ENCODE assay signal across 16 cellular contexts in the genomic region with DNA sequence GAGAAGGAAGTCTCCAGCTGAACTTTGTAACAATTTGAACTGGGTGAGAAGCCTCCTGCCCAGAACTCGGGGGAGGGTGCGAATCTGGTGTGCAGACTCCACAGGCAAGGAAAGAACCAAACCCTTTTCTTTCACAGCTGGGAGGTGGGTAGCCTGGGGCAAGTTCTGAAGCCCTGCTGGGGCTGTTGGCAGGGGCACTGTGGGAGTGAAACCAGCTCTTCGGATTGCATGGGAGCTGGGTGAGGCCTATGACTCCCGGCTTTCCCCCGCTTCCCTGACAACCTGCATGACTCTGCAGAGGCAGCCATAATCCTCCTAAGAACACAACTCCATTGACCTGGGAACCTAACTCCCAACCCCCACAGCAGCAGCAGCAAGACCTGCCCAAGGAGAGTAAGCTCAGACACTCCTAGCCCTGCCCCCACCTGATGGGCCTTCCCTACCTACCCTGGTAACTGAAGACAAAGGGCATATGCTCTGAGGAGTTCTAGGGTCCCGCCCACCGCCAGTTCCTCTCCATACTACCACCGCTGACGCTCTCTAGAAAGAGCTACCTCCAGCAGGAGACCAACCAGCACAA. TPM values are rescaled to one million over a fixed set of nuclear protein-coding genes. Genes with fewer than 3 reads are reported as not detected.
DNase-seq lines count a peak whose midpoint lies in the region; ATAC-seq, FAIRE-seq and TF ChIP-seq lines count a peak whose summit lies in the region.
"Had no signal": no experiment of that assay in that cellular context is flagged by ENCODE, and none has a peak within 500 bp of the region (broad histone marks: within the 10 kb centered on the region; RNA-seq: fewer than 3 reads in every experiment).

No MANE protein-coding gene starts in this region.

- no peak overlapping the region for H3K23ac ChIP-seq in H1 (ENCODE audit: insufficient read length)

- H4K8ac ChIP-seq in H1 (ENCODE audit: extremely low read depth, insufficient read depth, low read length) = peak overlapping the region; percentile 28

- POLR2A ChIA-PET in H1 (lab: Charles Lee; ENCODE audit: partially characterized antibody) = interaction anchor here (1.1 to 1.4 kb wide), 2 partner anchors 44 to 71 kb away, joined by 3 to 5 read pairs; a partner anchor contains a TSS

- H3K4me3 ChIP-seq in H1 (ENCODE audit: extremely low read depth in 1 of 4, insufficient read depth in 2 of 4, low read depth in 3 of 4, low read length in 4 of 4) = no peak overlapping the region

- H3K79me2 ChIP-seq in H1 (ENCODE audit: control insufficient read depth in 1 of 2, insufficient read depth in 2 of 2, low read length in 2 of 2) = no peaks in the 10 kb centered on the region

- no peaks in the 10 kb centered on the region for H3K36me3 ChIP-seq in H1 (ENCODE audit: control insufficient read depth in 2 of 4, insufficient read depth in 4 of 4, low read length in 3 of 4)
- H3K36me3 ChIP-seq: BE2C had no signal

- CTCF ChIA-PET in H1 (lab: Charles Lee; ENCODE audit: partially characterized antibody) = interaction anchor here (0.9 to 3.2 kb wide), 23 partner anchors 9 to 499 kb away, joined by 3 to 49 read pairs (median 4); no protein-coding TSS in a partner anchor

- peaks cover 8 to 9% of the 10 kb centered on the region in 2 experiments for H3K9me3 ChIP-seq in H1 (ENCODE audit: insufficient read depth in 2 of 2, low read depth in 1 of 2, low read length in 1 of 2)
- H3K9me3 ChIP-seq: BE2C had no signal

- no peaks in the 10 kb centered on the region for H3K27me3 ChIP-seq in H1 (replicated peaks in 1 of 4; ENCODE audit: control insufficient read depth in 3 of 4, extremely low read depth in 1 of 4, insufficient read depth in 3 of 4, low read length in 3 of 4)
- H3K27me3 ChIP-seq: BE2C had no signal

- H2BK20ac ChIP-seq in H1 (ENCODE audit: low read length) = no peak overlapping the region

- peaks cover 0 to 3% (median under 1%) of the 10 kb centered on the region in 4 experiments; a peak in 2 of 7 replicates for H3K4me1 ChIP-seq in H1 (replicated peaks in 1 of 4; ENCODE audit: control insufficient read depth in 3 of 4, insufficient read depth in 4 of 4, low read length in 3 of 4)
- H3K4me1 ChIP-seq: BE2C had no signal

- H3K23me2 ChIP-seq in H1 (ENCODE audit: low read depth, low read length) = no peaks in the 10 kb centered on the region

- H3K18ac ChIP-seq in H1 (ENCODE audit: extremely low read depth, low read length) = no peak overlapping the region; the same call in none of the 2 replicates

- no peak overlapping the region; the same call in 1 of the 2 replicates for H2AFZ ChIP-seq in H1 (ENCODE audit: low read length)

- no peak overlapping the region for H2BK120ac ChIP-seq in H1 (replicated peaks; ENCODE audit: low read depth, low read length)

- no peak overlapping the region for H3K9ac ChIP-seq in H1 (replicated peaks in 1 of 4; ENCODE audit: extremely low read depth in 1 of 4, low read depth in 3 of 4, low read length in 3 of 4)
- H3K9ac ChIP-seq: KMS-11 had no signal

- TF ChIP-seq EP300 in H1 (IDR thresholded peaks at IDR 0.05; ENCODE audit: borderline replicate concordance in 1 of 2, low read depth in 2 of 2, low read length in 2 of 2) = no peak

- no peak overlapping the region for H2AK5ac ChIP-seq in H1 (ENCODE audit: low read depth, low read length)

- H3K56ac ChIP-seq in H1 (replicated peaks; ENCODE audit: insufficient read length, low read depth, low read length) = no peak overlapping the region

- no peak overlapping the region for H4K91ac ChIP-seq in H1 (replicated peaks; ENCODE audit: insufficient read length, low read length)

- H2BK15ac ChIP-seq in H1 (ENCODE audit: low read length) = no peak overlapping the region

- H3K4me2 ChIP-seq in H1 (ENCODE audit: insufficient read depth in 1 of 2, low read depth in 2 of 2, low read length in 2 of 2) = 0 out of 4 replicates have a peak overlapping the region, but pooled peaks of 1 of the 2 experiments have one; percentile 13
- H3K4me2 ChIP-seq: KMS-11 had no signal

- no peak overlapping the region for H4K5ac ChIP-seq in H1 (ENCODE audit: insufficient read length, low read depth, low read length)

- H3K79me1 ChIP-seq in H1 (ENCODE audit: low read depth, low read length) = no peaks in the 10 kb centered on the region

- no peak overlapping the region for H2BK5ac ChIP-seq in H1 (ENCODE audit: low read depth, low read length)

- WGBS in H1 (ENCODE audit: extremely low coverage in 1 of 2, insufficient coverage in 1 of 2, insufficient read length in 1 of 2, insufficient replicate concordance in 2 of 2, low coverage in 1 of 2, low lambda C conversion rate in 2 of 2, missing lambda C conversion rate in 1 of 2), 2 experiments = 80% methylated on average over 9 of the region's 9 CpGs; no CpG with 5 or more reads in 1 of the 2 experiments

- no peak for TF ChIP-seq RAD21 in H1 (IDR thresholded peaks at IDR 0.05 in 1 of 2, conservative IDR thresholded peaks at IDR 0.05 in 1 of 2; ENCODE audit: low read depth in 2 of 2, low read length in 2 of 2)

- TF ChIP-seq CTCF in H1 (IDR thresholded peaks at IDR 0.05; ENCODE audit: control extremely low read depth in 1 of 3, insufficient read depth in 1 of 3, low read depth in 1 of 3, low read length in 3 of 3) = no peak

- no peak overlapping the region for H3K14ac ChIP-seq in H1 (ENCODE audit: insufficient read length)

- no peak overlapping the region for H3K4ac ChIP-seq in H1 (replicated peaks; ENCODE audit: insufficient read length, low read depth, low read length)

- FAIRE-seq in H1 (lab: Jason Lieb, UNC) = no peak

- no peak overlapping the region for H3K27ac ChIP-seq in H1 (ENCODE audit: low read depth, low read length)
- H3K27ac ChIP-seq: KMS-11 had no signal

- H2BK12ac ChIP-seq in H1 (ENCODE audit: low read depth, low read length) = no peak overlapping the region

- peak; percentile 29 for DNase-seq in NCI-H82 (lab: John Stamatoyannopoulos, UW)
- DNase-seq in NCI-H82 treated with DMSO at 0.1 percent for 48 hours (lab: John Stamatoyannopoulos, UW; ENCODE audit: unreplicated experiment) = no peak
- no peak for DNase-seq in H1 (ENCODE audit: low read depth in 1 of 2, low spot score in 2 of 2)
- no peak for DNase-seq in left lobe of liver (ENCODE audit: low spot score)
- DNase-seq in NCI-H774 (lab: John Stamatoyannopoulos, UW) = no peak
- DNase-seq in NCI-H748 (lab: John Stamatoyannopoulos, UW; ENCODE audit: unreplicated experiment) = no peak
- DNase-seq in activated effector memory CD4-positive, alpha-beta T cell treated with Interleukin-2 at 50 U/mL for 16 hours = no peak
- DNase-seq: 8988T; BE2C; CD4-positive, alpha-beta T cell; NCI-H1436; NCI-H2029; NCI-H510A treated with DMSO at 0.1 percent for 48 hours; SHP77 treated with DMSO at 0.1 percent for 48 hours had no signal

- no peak for TF ChIP-seq POLR2A in H1 (IDR thresholded peaks at IDR 0.05; ENCODE audit: control extremely low read depth in 1 of 2, low read depth in 2 of 2, low read length in 2 of 2)

- ATAC-seq in left lobe of liver (peak; percentile 21), GM18873 (IDR thresholded peaks at IDR 0.05; ENCODE audit: low FRiP score, unreplicated experiment) (no peak)

- H4K20me1 ChIP-seq in H1 (replicated peaks in 1 of 2; ENCODE audit: control insufficient read depth in 1 of 2, insufficient read depth in 2 of 2, low read length in 2 of 2) = no peaks in the 10 kb centered on the region

TF ChIP-seq in H1, 55 proteins besides CTCF, POLR2A, EP300 and RAD21 (continues in another document):
- TF ChIP-seq PHF8 (conservative IDR thresholded peaks at IDR 0.05; ENCODE audit: low read depth, low read length) (no peak), BCL11A (IDR thresholded peaks at IDR 0.05; ENCODE audit: low read depth in 2 of 2, low read length in 2 of 2) (no peak), GABPA (IDR thresholded peaks at IDR 0.05; ENCODE audit: borderline replicate concordance, insufficient read depth, low read length) (no peak), RBBP5 (IDR thresholded peaks at IDR 0.05; ENCODE audit: borderline replicate concordance, low read depth, low read length) (no peak)
- TF ChIP-seq, protein P1, sequence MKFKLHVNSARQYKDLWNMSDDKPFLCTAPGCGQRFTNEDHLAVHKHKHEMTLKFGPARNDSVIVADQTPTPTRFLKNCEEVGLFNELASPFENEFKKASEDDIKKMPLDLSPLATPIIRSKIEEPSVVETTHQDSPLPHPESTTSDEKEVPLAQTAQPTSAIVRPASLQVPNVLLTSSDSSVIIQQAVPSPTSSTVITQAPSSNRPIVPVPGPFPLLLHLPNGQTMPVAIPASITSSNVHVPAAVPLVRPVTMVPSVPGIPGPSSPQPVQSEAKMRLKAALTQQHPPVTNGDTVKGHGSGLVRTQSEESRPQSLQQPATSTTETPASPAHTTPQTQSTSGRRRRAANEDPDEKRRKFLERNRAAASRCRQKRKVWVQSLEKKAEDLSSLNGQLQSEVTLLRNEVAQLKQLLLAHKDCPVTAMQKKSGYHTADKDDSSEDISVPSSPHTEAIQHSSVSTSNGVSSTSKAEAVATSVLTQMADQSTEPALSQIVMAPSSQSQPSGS (IDR thresholded peaks at IDR 0.05; ENCODE audit: low read length) = no peak
- TF ChIP-seq, protein P2, sequence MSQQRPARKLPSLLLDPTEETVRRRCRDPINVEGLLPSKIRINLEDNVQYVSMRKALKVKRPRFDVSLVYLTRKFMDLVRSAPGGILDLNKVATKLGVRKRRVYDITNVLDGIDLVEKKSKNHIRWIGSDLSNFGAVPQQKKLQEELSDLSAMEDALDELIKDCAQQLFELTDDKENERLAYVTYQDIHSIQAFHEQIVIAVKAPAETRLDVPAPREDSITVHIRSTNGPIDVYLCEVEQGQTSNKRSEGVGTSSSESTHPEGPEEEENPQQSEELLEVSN (IDR thresholded peaks at IDR 0.05) = no peak

RNA-seq across cellular contexts. Expression of a gene that starts 37.5 kb away (rescaled TPM):
- total RNA-seq in H1 (2021; fragmentation: NEBNext Ultra II Directional; extraction: Animal tissue kit (Norgen Biotek cat#: 25700)) = 88.7 and 96.9 TPM in 2 replicates
- 30.6 and 31.1 TPM in 2 replicates for polyA plus RNA-seq in H1 (2011; rRNA removed)
- polyA plus RNA-seq in H1 (2011; cell fraction: cytosol; rRNA removed) = 44.2 TPM
- 25.3 TPM for polyA plus RNA-seq in H1 (2011; cell fraction: nucleus; rRNA removed)
- polyA plus RNA-seq in H1 (2012, experiment 1 of 2) = 72.3 to 80.7 TPM (median 75.0 TPM) in 4 replicates
- polyA plus RNA-seq in H1 (2012, experiment 2 of 2) = 10.8 TPM
- polyA plus RNA-seq in H1 (2013, experiment 1 of 2) = 30.9 TPM
- 34.0 TPM for polyA plus RNA-seq in H1 (2013, experiment 2 of 2)
- polyA minus RNA-seq in H1 (2011; rRNA and poly(A)+ RNA removed) = 70.3 and 85.7 TPM in 2 replicates
- 63.2 TPM for polyA minus RNA-seq in H1 (2011; cell fraction: cytosol; rRNA and poly(A)+ RNA removed)
- 28.4 TPM for polyA minus RNA-seq in H1 (2011; cell fraction: nucleus; rRNA and poly(A)+ RNA removed)
- 608 TPM for total RNA-seq in left lobe of liver
